In genomic region chr18:11887305-11888262, GRCh38 we compare ENCODE assay signal across 1 cellular context.
TF ChIP-seq lines count a peak whose summit lies in the region.

No MANE protein-coding gene starts in this region.

TF ChIP-seq in GM23338, 12 proteins besides CTCF, POLR2A, EP300 and RAD21:
- TF ChIP-seq ZNF462 (CRISPR knock-in tag; IDR thresholded peaks at IDR 0.05) (no peak), EZH2 (IDR thresholded peaks at IDR 0.05; ENCODE audit: low read depth, unreplicated experiment) (no peak), EZH2phosphoT487 (IDR thresholded peaks at IDR 0.05; ENCODE audit: unreplicated experiment) (no peak), ZNF331 (CRISPR knock-in tag; IDR thresholded peaks at IDR 0.05; ENCODE audit: low read depth) (no peak), STAT1 (IDR thresholded peaks at IDR 0.05; ENCODE audit: unreplicated experiment) (no peak), ETS1 (IDR thresholded peaks at IDR 0.05) (no peak), CREB1 (CRISPR knock-in tag; IDR thresholded peaks at IDR 0.05; ENCODE audit: low read depth) (no peak), JUNB (IDR thresholded peaks at IDR 0.05; ENCODE audit: unreplicated experiment) (no peak), POLR2AphosphoS5 (IDR thresholded peaks at IDR 0.05; ENCODE audit: low read depth) (no peak), NANOG (IDR thresholded peaks at IDR 0.05; ENCODE audit: borderline replicate concordance) (no peak), ZNF114 (CRISPR knock-in tag; IDR thresholded peaks at IDR 0.05) (no peak), REST (IDR thresholded peaks at IDR 0.05; ENCODE audit: unreplicated experiment) (no peak)
